In genomic region chr6:169106176-169106575, GRCh38 we compare ENCODE assay signal across 21 cellular contexts.
"Had no signal": no experiment of that assay in that cellular context is flagged by ENCODE, and none has a peak within 500 bp of the region (broad histone marks: within the 10 kb centered on the region; RNA-seq: fewer than 3 reads in every experiment).

No MANE protein-coding gene starts in this region.

- H3K79me2 ChIP-seq: hepatocyte had no signal

- DNase-seq: activated CD4-positive, alpha-beta T cell treated with anti-CD3 and anti-CD28 coated beads for 1 hour; activated CD4-positive, alpha-beta T cell treated with anti-CD3 and anti-CD28 coated beads, Interleukin-2, amount 50 U/mL, for 48 hours; activated effector memory CD4-positive, alpha-beta T cell treated with Interleukin-2 at 50 U/mL for 16 hours; activated naive CD4-positive, alpha-beta T cell treated with anti-CD3 and anti-CD28 coated beads, Interleukin-2, amount 50 U/mL, for 16 hours; activated T-cell treated with anti-CD3 and anti-CD28 coated beads, Interleukin-2, amount 50 U/mL, for 24 hours; adrenal gland; effector memory CD4-positive, alpha-beta T cell; kidney; left lung; mucosa of descending colon; natural killer cell; stimulated activated CD4-positive, alpha-beta T cell treated with anti-CD3 and anti-CD28 coated beads, Interleukin-15, amount 100 ng/mL, for 24 hours; stimulated activated CD4-positive, alpha-beta T cell treated with anti-CD3 and anti-CD28 coated beads, Interleukin-4, amount 100 ng/mL, for 24 hours; stimulated activated naive CD4-positive, alpha-beta T cell; T-cell; T1000; transverse colon had no signal

- H3K4me1 ChIP-seq: adrenal gland, left lung, right atrium auricular region, transverse colon had no signal

- H3K4me3 ChIP-seq: adrenal gland, hepatocyte, left lung, mucosa of descending colon, right atrium auricular region, skin epidermis, transverse colon had no signal

- H3K36me3 ChIP-seq: adrenal gland, left lung, neutrophil, right atrium auricular region, transverse colon had no signal

- H2AFZ ChIP-seq: hepatocyte had no signal

- H3K27me3 ChIP-seq: adrenal gland, hepatocyte, left lung, neutrophil, right atrium auricular region, transverse colon had no signal

- H3K9me3 ChIP-seq: adrenal gland, mucosa of descending colon, neutrophil, right atrium auricular region, transverse colon had no signal

- H3K27ac ChIP-seq: adrenal gland, hepatocyte, left lung, neutrophil, right atrium auricular region, skin epidermis, transverse colon had no signal

- H3K4me2 ChIP-seq: hepatocyte had no signal

- ATAC-seq: left lung, mucosa of descending colon, natural killer cell, T-cell had no signal
